Comparison of ENCODE assay signal across 19 cellular contexts in the genomic region with DNA sequence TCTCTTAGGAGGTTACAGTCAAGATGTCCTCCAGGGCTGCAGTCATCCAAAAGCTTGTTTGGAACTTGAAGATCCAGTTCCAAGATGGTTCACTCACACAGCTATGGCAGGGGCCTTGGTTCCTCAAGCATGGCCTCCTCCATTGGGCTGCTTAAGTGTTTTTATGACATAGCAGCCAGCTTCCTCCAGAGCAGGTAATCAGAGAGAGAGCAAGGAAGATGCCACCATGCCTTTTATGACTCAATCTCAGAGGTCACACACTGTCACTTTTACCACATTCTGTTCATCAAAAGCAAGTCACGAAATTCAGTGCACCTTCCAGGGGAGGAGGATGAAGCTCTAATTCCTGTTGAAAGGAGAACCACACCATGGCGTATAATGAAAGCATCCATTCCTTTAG. TPM values are rescaled to one million over a fixed set of nuclear protein-coding genes. Genes with fewer than 3 reads are reported as not detected.
DNase-seq lines count a peak whose midpoint lies in the region; ATAC-seq, FAIRE-seq and TF ChIP-seq lines count a peak whose summit lies in the region.
"Had no signal": no experiment of that assay in that cellular context is flagged by ENCODE, and none has a peak within 500 bp of the region (broad histone marks: within the 10 kb centered on the region; RNA-seq: fewer than 3 reads in every experiment).

No MANE protein-coding gene starts in this region.

- WGBS in K562 (ENCODE audit: insufficient coverage, low coverage, missing lambda C conversion rate) = 68% methylated on average over 2 of the region's 2 CpGs
- WGBS in right cardiac atrium = 86% methylated on average over 2 of the region's 2 CpGs

- no peaks in the 10 kb centered on the region for H3K9me3 Mint-ChIP-seq in activated CD8-positive, alpha-beta memory T cell treated with anti-CD3 and anti-CD28 coated beads, Interleukin-2, amount 10 ng/mL, durations not matched to agents 7 days and 5 days (ENCODE audit: low read depth)
- no peaks in the 10 kb centered on the region for H3K9me3 Mint-ChIP-seq in stimulated activated naive CD8-positive, alpha-beta T cell treated with anti-CD3 and anti-CD28 coated beads, Interleukin-15, amount 100 ng/mL, for 72 hours
- no peaks in the 10 kb centered on the region for H3K9me3 Mint-ChIP-seq in stimulated activated memory B cell treated with anti-CD40 and anti-IgM and Interleukin-4, amounts not matched to agents 10 μg/mL and 1 μg/mL and 100 μg/mL, for 72 hours
- H3K9me3 Mint-ChIP-seq: CD8-positive, alpha-beta T cell; HFFc6 had no signal

- TF ChIP-seq CTCF in K562 (IDR thresholded peaks at IDR 0.05 in 2 of 3, conservative IDR thresholded peaks at IDR 0.05 in 1 of 3; ENCODE audit: insufficient read depth in 2 of 3, low read depth in 1 of 3, low read length in 3 of 3) = no peak

- no peak for TF ChIP-seq RAD21 in K562 (CRISPR knock-in tag; conservative IDR thresholded peaks at IDR 0.05 in 1 of 2, IDR thresholded peaks at IDR 0.05 in 1 of 2)

- no peaks in the 10 kb centered on the region for H3K36me3 Mint-ChIP-seq in activated CD8-positive, alpha-beta memory T cell treated with anti-CD3 and anti-CD28 coated beads, Interleukin-2, amount 10 ng/mL, durations not matched to agents 7 days and 5 days
- no peaks in the 10 kb centered on the region for H3K36me3 Mint-ChIP-seq in stimulated activated memory B cell treated with anti-CD40 and anti-IgM and Interleukin-4, amounts not matched to agents 10 μg/mL and 1 μg/mL and 100 μg/mL, for 72 hours
- H3K36me3 Mint-ChIP-seq: CD8-positive, alpha-beta T cell had no signal

- H3K27me3 ChIP-seq in K562 (ENCODE audit: control insufficient read depth in 2 of 2, insufficient read depth in 2 of 2, low read length in 2 of 2) (no peaks in the 10 kb centered on the region), right cardiac atrium (ENCODE audit: control insufficient read depth, insufficient read depth) (no peaks in the 10 kb centered on the region)
- H3K27me3 ChIP-seq: BLaER1 treated with 17β-estradiol and CSF1 and Interleukin-3, amounts not matched to agents 10 nM and 100 nM had no signal

- no TSS peak for BruUV-seq in K562 (replicated peaks; lab: Mats Ljungman, UMichigan)

- no peak overlapping the region for H3K27ac Mint-ChIP-seq in activated CD8-positive, alpha-beta memory T cell treated with anti-CD3 and anti-CD28 coated beads, Interleukin-2, amount 10 ng/mL, durations not matched to agents 7 days and 5 days
- H3K27ac Mint-ChIP-seq in stimulated activated naive CD8-positive, alpha-beta T cell treated with anti-CD3 and anti-CD28 coated beads, Interleukin-15, amount 100 ng/mL, for 72 hours = no peak overlapping the region
- H3K27ac Mint-ChIP-seq in stimulated activated memory B cell treated with anti-CD40 and anti-IgM and Interleukin-4, amounts not matched to agents 10 μg/mL and 1 μg/mL and 100 μg/mL, for 72 hours = no peak overlapping the region
- H3K27ac Mint-ChIP-seq: B cell; CD8-positive, alpha-beta T cell; HFFc6 had no signal

- H3K27me3 Mint-ChIP-seq in activated CD8-positive, alpha-beta memory T cell treated with anti-CD3 and anti-CD28 coated beads, Interleukin-2, amount 10 ng/mL, durations not matched to agents 7 days and 5 days = no peaks in the 10 kb centered on the region
- no peaks in the 10 kb centered on the region for H3K27me3 Mint-ChIP-seq in stimulated activated naive CD8-positive, alpha-beta T cell treated with anti-CD3 and anti-CD28 coated beads, Interleukin-15, amount 100 ng/mL, for 72 hours
- no peaks in the 10 kb centered on the region for H3K27me3 Mint-ChIP-seq in stimulated activated memory B cell treated with anti-CD40 and anti-IgM and Interleukin-4, amounts not matched to agents 10 μg/mL and 1 μg/mL and 100 μg/mL, for 72 hours
- H3K27me3 Mint-ChIP-seq: B cell had no signal

- peak; percentile 20 for ATAC-seq in activated CD8-positive, alpha-beta memory T cell treated with anti-CD3 and anti-CD28 coated beads, Interleukin-2, amount 10 ng/mL, durations not matched to agents 7 days and 5 days
- ATAC-seq in stimulated activated naive CD8-positive, alpha-beta T cell treated with anti-CD3 and anti-CD28 coated beads, Interleukin-15, Interleukin-2, amounts not matched to agents 100 U/mL and 50 U/mL, for 24 hours = peak; percentile 55
- ATAC-seq in stimulated activated naive CD8-positive, alpha-beta T cell treated with anti-CD3 and anti-CD28 coated beads, Interleukin-15, amount 100 ng/mL, for 72 hours = no peak
- ATAC-seq in K562 = no peak
- ATAC-seq in stimulated activated memory B cell treated with anti-CD40 and anti-IgM and Interleukin-4, amounts not matched to agents 10 μg/mL and 1 μg/mL and 100 μg/mL, for 72 hours = no peak
- no peak for ATAC-seq in right cardiac atrium
- ATAC-seq: CD8-positive, alpha-beta T cell had no signal

- no peak overlapping the region for H3K4me2 ChIP-seq in K562 (ENCODE audit: insufficient read depth, low read length)
- H3K4me2 ChIP-seq: BLaER1 treated with 17β-estradiol and CSF1 and Interleukin-3, amounts not matched to agents 10 nM and 100 nM had no signal

- H3K9me1 ChIP-seq in K562 (ENCODE audit: control insufficient read depth, insufficient read depth, low read length) = no peaks in the 10 kb centered on the region

- no peak overlapping the region for H3K4me3 Mint-ChIP-seq in activated CD8-positive, alpha-beta memory T cell treated with anti-CD3 and anti-CD28 coated beads, Interleukin-2, amount 10 ng/mL, durations not matched to agents 7 days and 5 days
- no peak overlapping the region for H3K4me3 Mint-ChIP-seq in stimulated activated naive CD8-positive, alpha-beta T cell treated with anti-CD3 and anti-CD28 coated beads, Interleukin-15, amount 100 ng/mL, for 72 hours
- no peak overlapping the region for H3K4me3 Mint-ChIP-seq in stimulated activated memory B cell treated with anti-CD40 and anti-IgM and Interleukin-4, amounts not matched to agents 10 μg/mL and 1 μg/mL and 100 μg/mL, for 72 hours
- H3K4me3 Mint-ChIP-seq: B cell; CD8-positive, alpha-beta T cell; HFFc6 had no signal

- CTCF ChIA-PET in activated CD8-positive, alpha-beta memory T cell treated with anti-CD3 and anti-CD28 coated beads, Interleukin-2, amount 10 ng/mL, durations not matched to agents 7 days and 5 days (lab: Charles Lee) = interaction anchor here (0.9 to 2.5 kb wide), 3 partner anchors 19 to 63 kb away, joined by 3 to 8 read pairs (median 7); a partner anchor contains a TSS
- CTCF ChIA-PET in K562 (lab: Yijun Ruan, JAX; ENCODE audit: low intra/inter-chr PET ratio) = no interaction called here

- in situ Hi-C loops in K562 (cut with MboI) = no loop called here

- H3K27ac ChIP-seq in K562 (ENCODE audit: extremely low read depth, low read depth, low read length) (no peak overlapping the region), right cardiac atrium (ENCODE audit: low read length) (no peak overlapping the region)
- H3K27ac ChIP-seq: BLaER1 treated with 17β-estradiol and CSF1 and Interleukin-3, amounts not matched to agents 10 nM and 100 nM; GM23248; HL-60 had no signal

- H3K4me3 ChIP-seq in K562 = no peak overlapping the region
- H3K4me3 ChIP-seq in right cardiac atrium (ENCODE audit: low read length) = no peak overlapping the region
- H3K4me3 ChIP-seq: BLaER1 treated with 17β-estradiol and CSF1 and Interleukin-3, amounts not matched to agents 10 nM and 100 nM; GM23248; HAP-1 had no signal

- H3K4me1 ChIP-seq in K562 (replicated peaks in 1 of 2; ENCODE audit: control insufficient read depth in 2 of 2, insufficient read depth in 2 of 2, low read length in 2 of 2) (peaks cover 19 to 24% of the 10 kb centered on the region in 2 experiments; a peak in 3 of 5 replicates), right cardiac atrium (ENCODE audit: control insufficient read depth, insufficient read depth, low read length) (peaks cover 5% of the 10 kb centered on the region)
- H3K4me1 ChIP-seq: HAP-1 had no signal

- no peak overlapping the region for H3K9ac ChIP-seq in K562 (ENCODE audit: insufficient read depth in 1 of 2, low read depth in 2 of 2, low read length in 2 of 2)
- H3K9ac ChIP-seq: BLaER1 treated with 17β-estradiol and CSF1 and Interleukin-3, amounts not matched to agents 10 nM and 100 nM; GM23248 had no signal

- TF ChIP-seq POLR2A in K562 (conservative IDR thresholded peaks at IDR 0.05) = no peak

- H3K79me2 ChIP-seq in K562 (ENCODE audit: control insufficient read depth, insufficient read depth, low read length) = no peaks in the 10 kb centered on the region

- no peaks in the 10 kb centered on the region for H4K20me1 ChIP-seq in K562 (replicated peaks; ENCODE audit: control insufficient read depth, insufficient read depth, low read length)
- H4K20me1 ChIP-seq: BLaER1 treated with 17β-estradiol and CSF1 and Interleukin-3, amounts not matched to agents 10 nM and 100 nM had no signal

- peak overlapping the region; percentile 66 for H2AFZ ChIP-seq in K562 (ENCODE audit: low read depth, low read length)
- H2AFZ ChIP-seq: GM23248 had no signal

- H3K9me3 ChIP-seq in K562 (replicated peaks; ENCODE audit: control insufficient read depth, insufficient read depth, low read depth, low read length) = no peaks in the 10 kb centered on the region
- no peaks in the 10 kb centered on the region for H3K9me3 ChIP-seq in right cardiac atrium (ENCODE audit: control insufficient read depth, low read length)
- H3K9me3 ChIP-seq: BLaER1 treated with 17β-estradiol and CSF1 and Interleukin-3, amounts not matched to agents 10 nM and 100 nM; HAP-1 had no signal

- no peak for FAIRE-seq in K562 (lab: Jason Lieb, UNC)
- FAIRE-seq: GM12891, GM19239 had no signal

- no peak for TF ChIP-seq EP300 in K562 (IDR thresholded peaks at IDR 0.05; ENCODE audit: low read length)

- H3K4me1 Mint-ChIP-seq in activated CD8-positive, alpha-beta memory T cell treated with anti-CD3 and anti-CD28 coated beads, Interleukin-2, amount 10 ng/mL, durations not matched to agents 7 days and 5 days = peaks cover 3% of the 10 kb centered on the region
- peaks cover 22% of the 10 kb centered on the region for H3K4me1 Mint-ChIP-seq in stimulated activated naive CD8-positive, alpha-beta T cell treated with anti-CD3 and anti-CD28 coated beads, Interleukin-15, amount 100 ng/mL, for 72 hours
- H3K4me1 Mint-ChIP-seq in stimulated activated memory B cell treated with anti-CD40 and anti-IgM and Interleukin-4, amounts not matched to agents 10 μg/mL and 1 μg/mL and 100 μg/mL, for 72 hours = peaks cover 13% of the 10 kb centered on the region

- POLR2A ChIA-PET in K562 (lab: Yijun Ruan, JAX) = interaction anchor here (0.6 to 1.4 kb wide), 12 partner anchors 10 to 183 kb away, joined by 3 to 4 read pairs (median 3); no protein-coding TSS in a partner anchor

- intact Hi-C loops in K562 (cut with micrococcal nuclease) (loop anchor here (5.0 kb wide), 1 partner anchor 61 kb away; no protein-coding TSS in a partner anchor), right cardiac atrium (cut with DNase I) (no loop called here)

- no peak for DNase-seq in activated CD8-positive, alpha-beta memory T cell treated with anti-CD3 and anti-CD28 coated beads, Interleukin-2, amount 10 ng/mL, durations not matched to agents 7 days and 5 days
- no peak for DNase-seq in activated CD8-positive, alpha-beta memory T cell treated with anti-CD3 and anti-CD28 coated beads, Interleukin-2, amount 50 U/mL, for 4 hours
- DNase-seq in stimulated activated naive CD8-positive, alpha-beta T cell treated with anti-CD3 and anti-CD28 coated beads, Interleukin-15, Interleukin-2, amounts not matched to agents 100 U/mL and 50 U/mL, for 24 hours = no peak
- DNase-seq in stimulated activated naive CD8-positive, alpha-beta T cell treated with anti-CD3 and anti-CD28 coated beads, Interleukin-15, amount 100 ng/mL, for 72 hours = no peak
- DNase-seq in K562 (ENCODE audit: extremely low read depth in 1 of 4, low spot score in 3 of 4) (no peak), right cardiac atrium (no peak)
- DNase-seq: Calu3; CD8-positive, alpha-beta T cell; DMS79 treated with DMSO at 0.1 percent for 48 hours; GF-D8; GM23248; HFFc6 had no signal

- H3K36me3 ChIP-seq in K562 (ENCODE audit: control insufficient read depth, insufficient read depth, low read length) = no peaks in the 10 kb centered on the region
- H3K36me3 ChIP-seq: BLaER1 treated with 17β-estradiol and CSF1 and Interleukin-3, amounts not matched to agents 10 nM and 100 nM; HAP-1 had no signal

RNA-seq across cellular contexts. Expression of gene ELAPOR1, which starts 17.1 kb away (rescaled TPM):
- 10 to 100 TPM in 1 of 2 experiments, 1 to 10 TPM in 1; 4.5 to 11.9 TPM for total RNA-seq in activated CD8-positive, alpha-beta memory T cell treated with anti-CD3 and anti-CD28 coated beads, Interleukin-2, amount 10 ng/mL, durations not matched to agents 7 days and 5 days
- total RNA-seq in K562 (2011; cell fraction: chromatin; rRNA removed; ENCODE audit: low replicate concordance) = 0.21 and 0.62 TPM in 2 replicates
- total RNA-seq in K562 (2011; cell fraction: nucleolus; rRNA removed) = 0.13 and 0.17 TPM in 2 replicates
- total RNA-seq in K562 (2011; cell fraction: nucleoplasm; rRNA removed) = 0.22 TPM in 1 of 2 replicates, not detected in the other
- total RNA-seq in K562 (2014; rRNA removed) (0.09 TPM in 1 of 2 replicates, not detected in the other), K562 (2014; rRNA removed; fragmentation: Illumina TruSeq; extraction: Trizol) (0.03 and 0.25 TPM in 2 replicates), K562 (2015; rRNA removed; fragmentation: Illumina TruSeq; extraction: Trizol) (0.04 and 0.07 TPM in 2 replicates), K562 (2021) (0.20 and 0.38 TPM in 2 replicates), right cardiac atrium (under 1 TPM; 0.28 to 0.51 (median 0.30) TPM)
- polyA plus RNA-seq in K562 (2011; rRNA removed) (0.11 and 0.14 TPM in 2 replicates), K562 (2014; fragmentation: Illumina TruSeq; extraction: Trizol) (0.18 and 0.46 TPM in 2 replicates), K562 (2014; fragmentation: Nextera tagmentation; extraction: Ambion mirVana) (under 1 TPM; 0.17 to 0.21 TPM), K562 (2014; rRNA removed) (0.15 and 1.2 TPM in 2 replicates), right cardiac atrium (0.18 TPM)
- 0.09 and 0.16 TPM in 2 replicates for polyA plus RNA-seq in K562 (2011; cell fraction: cytosol; rRNA removed)
- 0.24 TPM in 2 replicates for polyA plus RNA-seq in K562 (2011; cell fraction: nucleus; rRNA removed)
- 0.17 and 0.32 TPM in 2 replicates for polyA plus RNA-seq in K562 (2012)
- polyA minus RNA-seq in K562 (2011; rRNA and poly(A)+ RNA removed) = 0.09 and 0.11 TPM in 2 replicates
- not detected in 2 replicates for polyA minus RNA-seq in K562 (2011; cell fraction: cytosol; rRNA and poly(A)+ RNA removed)
- polyA minus RNA-seq in K562 (2011; cell fraction: nucleus; rRNA and poly(A)+ RNA removed) = 0.11 and 0.13 TPM in 2 replicates

RNA-seq across cellular contexts. Expression of gene TMEM167B, which starts 40.5 kb away (rescaled TPM):
- 10 to 100 TPM; 21.8 to 27.0 TPM for total RNA-seq in activated CD8-positive, alpha-beta memory T cell treated with anti-CD3 and anti-CD28 coated beads, Interleukin-2, amount 10 ng/mL, durations not matched to agents 7 days and 5 days
- 18.1 and 23.4 TPM in 2 replicates for total RNA-seq in K562 (2011; cell fraction: chromatin; rRNA removed; ENCODE audit: low replicate concordance)
- total RNA-seq in K562 (2011; cell fraction: nucleolus; rRNA removed) = 17.2 and 20.7 TPM in 2 replicates
- 28.7 and 30.7 TPM in 2 replicates for total RNA-seq in K562 (2011; cell fraction: nucleoplasm; rRNA removed)
- 17.2 and 25.8 TPM in 2 replicates for total RNA-seq in K562 (2014; rRNA removed)
- 32.2 and 38.2 TPM in 2 replicates for total RNA-seq in K562 (2014; rRNA removed; fragmentation: Illumina TruSeq; extraction: Trizol)
- total RNA-seq in K562 (2015; rRNA removed; fragmentation: Illumina TruSeq; extraction: Trizol) = 29.0 and 33.4 TPM in 2 replicates
- total RNA-seq in K562 (2021) = 34.1 and 35.6 TPM in 2 replicates
- 26.0 and 26.7 TPM in 2 replicates for polyA plus RNA-seq in K562 (2011; rRNA removed)
- polyA plus RNA-seq in K562 (2011; cell fraction: cytosol; rRNA removed) = 10.8 and 15.9 TPM in 2 replicates
- polyA plus RNA-seq in K562 (2011; cell fraction: nucleus; rRNA removed) = 10.9 and 18.1 TPM in 2 replicates
- 29.7 and 33.2 TPM in 2 replicates for polyA plus RNA-seq in K562 (2012)
- 35.2 and 36.4 TPM in 2 replicates for polyA plus RNA-seq in K562 (2014; fragmentation: Illumina TruSeq; extraction: Trizol)
- polyA plus RNA-seq in K562 (2014; fragmentation: Nextera tagmentation; extraction: Ambion mirVana) = 10 to 100 TPM; 25.0 to 36.3 TPM
- 17.2 and 26.5 TPM in 2 replicates for polyA plus RNA-seq in K562 (2014; rRNA removed)
- 17.3 and 27.7 TPM in 2 replicates for polyA minus RNA-seq in K562 (2011; rRNA and poly(A)+ RNA removed)
- polyA minus RNA-seq in K562 (2011; cell fraction: cytosol; rRNA and poly(A)+ RNA removed) = 15.3 and 18.0 TPM in 2 replicates
- polyA minus RNA-seq in K562 (2011; cell fraction: nucleus; rRNA and poly(A)+ RNA removed) = 4.7 and 9.4 TPM in 2 replicates
- 10 to 100 TPM; 38.2 to 60.6 (median 48.5) TPM for total RNA-seq in right cardiac atrium
- polyA plus RNA-seq in right cardiac atrium = 17.1 TPM

RNA-seq across cellular contexts. Expression of gene TAF13, which starts 55.3 kb away (rescaled TPM):
- 10 to 100 TPM; 18.1 to 26.4 TPM for total RNA-seq in activated CD8-positive, alpha-beta memory T cell treated with anti-CD3 and anti-CD28 coated beads, Interleukin-2, amount 10 ng/mL, durations not matched to agents 7 days and 5 days
- 6.3 and 21.5 TPM in 2 replicates for total RNA-seq in K562 (2011; cell fraction: chromatin; rRNA removed; ENCODE audit: low replicate concordance)
- 4.9 and 5.5 TPM in 2 replicates for total RNA-seq in K562 (2011; cell fraction: nucleolus; rRNA removed)
- total RNA-seq in K562 (2011; cell fraction: nucleoplasm; rRNA removed) = 18.3 and 30.8 TPM in 2 replicates
- 22.9 and 26.6 TPM in 2 replicates for total RNA-seq in K562 (2014; rRNA removed)
- 77.2 and 85.1 TPM in 2 replicates for total RNA-seq in K562 (2014; rRNA removed; fragmentation: Illumina TruSeq; extraction: Trizol)
- total RNA-seq in K562 (2015; rRNA removed; fragmentation: Illumina TruSeq; extraction: Trizol) = 49.2 and 52.1 TPM in 2 replicates
- 35.3 and 39.4 TPM in 2 replicates for total RNA-seq in K562 (2021)
- polyA plus RNA-seq in K562 (2011; rRNA removed) = 35.9 and 61.5 TPM in 2 replicates
- polyA plus RNA-seq in K562 (2011; cell fraction: cytosol; rRNA removed) = 2.8 and 14.0 TPM in 2 replicates
- 1.6 and 2.9 TPM in 2 replicates for polyA plus RNA-seq in K562 (2011; cell fraction: nucleus; rRNA removed)
- polyA plus RNA-seq in K562 (2012) = 25.8 and 65.1 TPM in 2 replicates
- polyA plus RNA-seq in K562 (2014; fragmentation: Illumina TruSeq; extraction: Trizol) = 46.7 and 57.6 TPM in 2 replicates
- 10 to 100 TPM; 14.9 to 21.0 TPM for polyA plus RNA-seq in K562 (2014; fragmentation: Nextera tagmentation; extraction: Ambion mirVana)
- 38.7 and 39.6 TPM in 2 replicates for polyA plus RNA-seq in K562 (2014; rRNA removed)
- polyA minus RNA-seq in K562 (2011; rRNA and poly(A)+ RNA removed) = 53.5 and 57.2 TPM in 2 replicates
- polyA minus RNA-seq in K562 (2011; cell fraction: cytosol; rRNA and poly(A)+ RNA removed) = 22.9 and 30.5 TPM in 2 replicates
- 2.6 and 5.9 TPM in 2 replicates for polyA minus RNA-seq in K562 (2011; cell fraction: nucleus; rRNA and poly(A)+ RNA removed)
- 10 to 100 TPM; 59.2 to 67.3 (median 64.5) TPM for total RNA-seq in right cardiac atrium
- polyA plus RNA-seq in right cardiac atrium = 56.7 TPM

Comparison
In these comparisons a context has a peak if more than half of its experiments do, and no peak if none do; other contexts are left out.
1. ATAC-seq: peak in activated CD8-positive, alpha-beta memory T cell treated with anti-CD3 and anti-CD28 coated beads, Interleukin-2, amount 10 ng/mL, durations not matched to agents 7 days and 5 days (single experiment) and stimulated activated naive CD8-positive, alpha-beta T cell treated with anti-CD3 and anti-CD28 coated beads, Interleukin-15, Interleukin-2, amounts not matched to agents 100 U/mL and 50 U/mL, for 24 hours (single experiment); none in stimulated activated naive CD8-positive, alpha-beta T cell treated with anti-CD3 and anti-CD28 coated beads, Interleukin-15, amount 100 ng/mL, for 72 hours (single experiment), K562 (single experiment), stimulated activated memory B cell treated with anti-CD40 and anti-IgM and Interleukin-4, amounts not matched to agents 10 μg/mL and 1 μg/mL and 100 μg/mL, for 72 hours (single experiment) and right cardiac atrium (0 of 2).